ENCODE assay signal across 9 cellular contexts in the genomic region with DNA sequence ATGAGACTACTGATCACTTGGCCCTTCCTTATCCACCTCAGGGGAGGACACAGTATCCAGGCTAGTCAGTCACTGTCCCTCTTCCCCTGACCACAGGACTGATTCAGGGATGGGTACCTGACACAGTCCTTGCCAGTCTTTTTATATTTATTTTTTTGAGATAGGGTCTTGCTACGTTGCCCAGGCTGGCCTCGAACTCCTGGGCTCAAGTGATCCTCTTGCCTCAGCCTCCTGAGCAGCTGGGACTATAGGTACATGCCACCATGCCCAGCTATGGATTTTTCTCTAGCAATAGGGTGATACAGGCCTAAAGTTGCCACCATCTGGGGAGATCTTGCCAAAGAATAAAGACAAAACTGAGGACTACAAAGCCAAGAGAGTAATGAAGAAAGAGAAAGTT.
"Had no signal": no experiment of that assay in that cellular context is flagged by ENCODE, and none has a peak within 500 bp of the region (broad histone marks: within the 10 kb centered on the region; RNA-seq: fewer than 3 reads in every experiment).

No MANE protein-coding gene starts in this region.

- ATAC-seq: GM23338 had no signal

- DNase-seq: H9, HCEC 1CT, HFFc6, IMR-90, KBM-7 had no signal

- H3K4me2 ChIP-seq: GM23338 had no signal

- H2AFZ ChIP-seq: GM23338 had no signal

- H3K4me3 Mint-ChIP-seq: GM23338, H9, HFFc6 had no signal

- FAIRE-seq: H1, H54 had no signal

- H3K4me3 ChIP-seq: GM23338 had no signal

- H3K9me3 Mint-ChIP-seq: HFFc6 had no signal

- H3K27ac Mint-ChIP-seq: GM23338, H9, HFFc6 had no signal

- H3K27ac ChIP-seq: HL-60 had no signal
